Comparison of ENCODE assay signal across 8 cellular contexts in the genomic region with DNA sequence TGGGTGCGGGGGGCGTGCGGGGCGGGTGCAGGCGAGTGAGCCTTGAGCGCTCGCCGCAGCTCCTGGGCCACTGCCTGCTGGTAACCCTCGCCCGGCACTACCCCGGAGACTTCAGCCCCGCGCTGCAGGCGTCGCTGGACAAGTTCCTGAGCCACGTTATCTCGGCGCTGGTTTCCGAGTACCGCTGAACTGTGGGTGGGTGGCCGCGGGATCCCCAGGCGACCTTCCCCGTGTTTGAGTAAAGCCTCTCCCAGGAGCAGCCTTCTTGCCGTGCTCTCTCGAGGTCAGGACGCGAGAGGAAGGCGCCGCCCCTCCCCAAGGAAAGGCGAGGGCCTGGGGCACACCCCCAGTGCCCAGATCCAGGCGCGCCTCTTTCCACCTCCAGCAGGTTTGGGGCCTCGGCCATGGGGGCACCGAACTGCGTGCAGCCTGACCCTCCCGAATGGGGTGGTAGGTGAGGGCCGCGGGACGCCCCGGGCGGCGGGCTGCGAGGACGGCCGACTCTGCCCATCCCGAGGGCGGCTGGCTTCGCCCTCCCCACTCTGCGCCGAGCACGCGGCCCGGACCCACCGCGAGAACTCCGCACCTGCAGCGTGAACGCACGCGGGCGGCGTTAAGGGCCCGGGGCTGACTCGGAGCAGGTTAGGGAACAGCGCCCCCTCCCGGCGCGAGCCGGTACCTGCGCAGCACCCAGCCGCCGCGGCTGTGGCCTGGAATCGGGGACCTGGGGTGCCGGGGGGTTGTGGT. TPM values are rescaled to one million over a fixed set of nuclear protein-coding genes. Genes with fewer than 3 reads are reported as not detected.
DNase-seq lines count a peak whose midpoint lies in the region; ATAC-seq, FAIRE-seq and TF ChIP-seq lines count a peak whose summit lies in the region.

No MANE protein-coding gene starts in this region.

- intact Hi-C loops in CD8-positive, alpha-beta T cell (cut with DNase I, micrococcal nuclease), result loop anchor here (1.0 to 2.0 kb wide), 4 partner anchors 42 to 116 kb away; a partner anchor contains a TSS
- intact Hi-C loops in HepG2 (cut with micrococcal nuclease; ENCODE audit: unreplicated experiment), result loop anchor here (1.0 to 2.0 kb wide), 2 partner anchors 44 to 116 kb away; no protein-coding TSS in a partner anchor

- ATAC-seq in CD8-positive, alpha-beta T cell, result peak; percentile 89
- ATAC-seq in HG02588 (IDR thresholded peaks at IDR 0.05; ENCODE audit: unreplicated experiment), result peak; percentile 53
- peak; percentile 83 for ATAC-seq in HepG2
- ATAC-seq in GM21447 (IDR thresholded peaks at IDR 0.05; ENCODE audit: unreplicated experiment), result no peak

- H3K9me3 Mint-ChIP-seq in CD8-positive, alpha-beta T cell, result no peaks in the 10 kb centered on the region
- H3K9me3 Mint-ChIP-seq in activated CD4-positive, alpha-beta T cell treated with anti-CD3 and anti-CD28 coated beads, Interleukin-2, amount 10 ng/mL, durations not matched to agents 7 days and 5 days, result no peaks in the 10 kb centered on the region

- in situ Hi-C loops in HepG2 (cut with HindIII; ENCODE audit: extremely low pct_ligation_motif_present, low pct_unique_long_range_greater_than_20kb), result loop anchor here (5.0 kb wide), 1 partner anchor 74 kb away; no protein-coding TSS in a partner anchor

- TF ChIP-seq EP300 in HepG2 (IDR thresholded peaks at IDR 0.05; ENCODE audit: low read depth in 2 of 2, low read length in 2 of 2) (no peak), HepG2 (CRISPR knock-in tag; IDR thresholded peaks at IDR 0.05; ENCODE audit: borderline replicate concordance) (no peak; the same call in 1 of the 2 replicates)

- H3K4me1 ChIP-seq in CD8-positive, alpha-beta T cell (ENCODE audit: insufficient read depth, low read length), result peaks cover 20% of the 10 kb centered on the region
- peaks cover 23% of the 10 kb centered on the region for H3K4me1 ChIP-seq in HepG2 (ENCODE audit: insufficient read depth, low read length)

- H3K4me3 Mint-ChIP-seq in CD8-positive, alpha-beta T cell, result peak overlapping the region; percentile 63
- no peak overlapping the region for H3K4me3 Mint-ChIP-seq in activated CD4-positive, alpha-beta T cell treated with anti-CD3 and anti-CD28 coated beads, Interleukin-2, amount 10 ng/mL, durations not matched to agents 7 days and 5 days

- FAIRE-seq in HepG2 (lab: Jason Lieb, UNC), result no peak

- peak; percentile 96 for TF ChIP-seq CTCF in CD8-positive, alpha-beta T cell (IDR thresholded peaks at IDR 0.05)
- peak; percentile 94 for TF ChIP-seq CTCF in coronary artery (IDR thresholded peaks at IDR 0.05)
- TF ChIP-seq CTCF in HepG2 (CRISPR knock-in tag; IDR thresholded peaks at IDR 0.05), result peak; percentile 96

- no peaks in the 10 kb centered on the region for H3K79me2 ChIP-seq in HepG2 (ENCODE audit: insufficient read depth, low read length)

- H3K9me3 ChIP-seq in CD8-positive, alpha-beta T cell (ENCODE audit: low read length), result no peaks in the 10 kb centered on the region
- H3K9me3 ChIP-seq in HepG2 (ENCODE audit: low read length), result no peaks in the 10 kb centered on the region

- CTCF ChIA-PET in CD8-positive, alpha-beta T cell (lab: Charles Lee), result interaction anchor here (0.7 to 4.9 kb wide), 22 partner anchors 10 to 188 kb away, joined by 3 to 39 read pairs (median 4); no protein-coding TSS in a partner anchor
- CTCF ChIA-PET in activated CD4-positive, alpha-beta T cell treated with anti-CD3 and anti-CD28 coated beads, Interleukin-2, amount 10 ng/mL, durations not matched to agents 7 days and 5 days (lab: Charles Lee), result interaction anchor here (0.7 to 2.4 kb wide), 8 partner anchors 10 to 116 kb away, joined by 3 to 9 read pairs (median 5); a partner anchor contains a TSS
- CTCF ChIA-PET in HepG2 (lab: Yijun Ruan, JAX; ENCODE audit: low intra/inter-chr PET ratio, low total read pairs), result interaction anchor here (0.9 to 3.2 kb wide), 3 partner anchors 64 to 116 kb away, joined by 6 to 23 read pairs (median 17); no protein-coding TSS in a partner anchor

- no CpG with 5 or more reads among the region's 76 CpGs for WGBS in HepG2 (ENCODE audit: low lambda C conversion rate)

- peaks cover 6% of the 10 kb centered on the region for H3K36me3 Mint-ChIP-seq in CD8-positive, alpha-beta T cell
- peaks cover 2% of the 10 kb centered on the region for H3K36me3 Mint-ChIP-seq in activated CD4-positive, alpha-beta T cell treated with anti-CD3 and anti-CD28 coated beads, Interleukin-2, amount 10 ng/mL, durations not matched to agents 7 days and 5 days (ENCODE audit: low read depth)

- H3K9ac ChIP-seq in HepG2 (ENCODE audit: insufficient read depth, low read depth, low read length), result peak overlapping the region; percentile 43; the same call in 1 of the 2 replicates

- H3K4me1 Mint-ChIP-seq in CD8-positive, alpha-beta T cell (ENCODE audit: low read depth), result peaks cover 8% of the 10 kb centered on the region
- H3K4me1 Mint-ChIP-seq in activated CD4-positive, alpha-beta T cell treated with anti-CD3 and anti-CD28 coated beads, Interleukin-2, amount 10 ng/mL, durations not matched to agents 7 days and 5 days, result peaks cover 5% of the 10 kb centered on the region

- DNase-seq in CD8-positive, alpha-beta T cell, result peak; percentile 74 to 93 (median 80)
- DNase-seq in NCI-H524 (lab: John Stamatoyannopoulos, UW) (peak; percentile 79 to 83), coronary artery (ENCODE audit: low spot score) (peak; percentile 78), HepG2 (ENCODE audit: low spot score) (peak; percentile 76)
- DNase-seq in activated CD4-positive, alpha-beta T cell treated with anti-CD3 and anti-CD28 coated beads, Interleukin-2, amount 10 ng/mL, durations not matched to agents 7 days and 5 days, result peak; percentile 86
- DNase-seq in stimulated activated CD4-positive, alpha-beta T cell treated with anti-CD3 and anti-CD28 coated beads, Interleukin-4, amount 100 ng/mL, for 4 hours, result peak; percentile 77 to 83

- H3K36me3 ChIP-seq in CD8-positive, alpha-beta T cell (ENCODE audit: insufficient read depth, low read length), result no peaks in the 10 kb centered on the region
- no peaks in the 10 kb centered on the region for H3K36me3 ChIP-seq in HepG2 (replicated peaks in 1 of 2; ENCODE audit: control insufficient read depth in 1 of 2, insufficient read depth in 2 of 2, low read length in 2 of 2)

- peak overlapping the region; percentile 59 for H3K4me3 ChIP-seq in CD8-positive, alpha-beta T cell (ENCODE audit: low read depth, low read length)
- H3K4me3 ChIP-seq in coronary artery, result peak overlapping the region; percentile 63
- peak overlapping the region; percentile 35 to 73 (median 49); a peak in 5 of 6 replicates for H3K4me3 ChIP-seq in HepG2 (replicated peaks in 1 of 3; ENCODE audit: insufficient read depth in 1 of 3, low read depth in 2 of 3, low read length in 3 of 3)

- H3K27me3 ChIP-seq in CD8-positive, alpha-beta T cell (ENCODE audit: insufficient read depth, low read length), result peaks cover 14% of the 10 kb centered on the region
- peaks cover 0 to 11% of the 10 kb centered on the region in 2 experiments; a peak in 3 of 5 replicates for H3K27me3 ChIP-seq in HepG2 (ENCODE audit: control insufficient read depth in 1 of 2, insufficient read depth in 2 of 2, low read length in 2 of 2)

- H3K27ac ChIP-seq in CD8-positive, alpha-beta T cell (ENCODE audit: low read depth, low read length), result no peak overlapping the region
- H3K27ac ChIP-seq in coronary artery (no peak overlapping the region), HepG2 (ENCODE audit: extremely low read length, insufficient read depth, low read length) (peak overlapping the region; percentile 43)

- H3K27me3 Mint-ChIP-seq in CD8-positive, alpha-beta T cell (ENCODE audit: low read depth), result peaks cover 16% of the 10 kb centered on the region
- H3K27me3 Mint-ChIP-seq in activated CD4-positive, alpha-beta T cell treated with anti-CD3 and anti-CD28 coated beads, Interleukin-2, amount 10 ng/mL, durations not matched to agents 7 days and 5 days, result peaks cover 26% of the 10 kb centered on the region

- TF ChIP-seq POLR2A in HepG2 (IDR thresholded peaks at IDR 0.05; ENCODE audit: insufficient read depth in 1 of 2, low read depth in 2 of 2, low read length in 2 of 2), result peak in 1 of 2 experiments; percentile 79; a peak in 2 of 4 replicates

- H3K4me2 ChIP-seq in HepG2 (ENCODE audit: low read depth, low read length), result peak overlapping the region; percentile 82

- no TSS peak for BruUV-seq in HepG2 (replicated peaks; lab: Mats Ljungman, UMichigan)

- POLR2A ChIA-PET in CD8-positive, alpha-beta T cell (lab: Charles Lee), result interaction anchor here (0.6 to 1.5 kb wide), 2 partner anchors 74 to 115 kb away, joined by 3 to 6 read pairs; no protein-coding TSS in a partner anchor
- POLR2A ChIA-PET in activated CD4-positive, alpha-beta T cell treated with anti-CD3 and anti-CD28 coated beads, Interleukin-2, amount 10 ng/mL, durations not matched to agents 7 days and 5 days (lab: Charles Lee), result no interaction called here
- POLR2A ChIA-PET in HepG2 (lab: Yijun Ruan, JAX), result interaction anchor here (0.6 to 1.7 kb wide), 3 partner anchors 74 to 115 kb away, joined by 3 to 7 read pairs (median 5); no protein-coding TSS in a partner anchor

- H4K20me1 ChIP-seq in HepG2 (ENCODE audit: insufficient read depth, low read length), result 0 out of 2 replicates have a peak, but pooled peaks cover 4% of the 10 kb centered on the region

- no peak overlapping the region for H3K27ac Mint-ChIP-seq in CD8-positive, alpha-beta T cell
- H3K27ac Mint-ChIP-seq in activated CD4-positive, alpha-beta T cell treated with anti-CD3 and anti-CD28 coated beads, Interleukin-2, amount 10 ng/mL, durations not matched to agents 7 days and 5 days, result no peak overlapping the region

- peak; percentile 95 for TF ChIP-seq RAD21 in HepG2 (CRISPR knock-in tag; IDR thresholded peaks at IDR 0.05)

- no peak overlapping the region for H2AFZ ChIP-seq in HepG2 (ENCODE audit: low read length)

RNA-seq across cellular contexts. Expression of a gene that starts 0.8 kb away (rescaled TPM):
- not detected for total RNA-seq in CD8-positive, alpha-beta T cell
- total RNA-seq in activated CD4-positive, alpha-beta T cell treated with anti-CD3 and anti-CD28 coated beads, Interleukin-2, amount 10 ng/mL, durations not matched to agents 7 days and 5 days, result not detected
- total RNA-seq in HepG2 (2016; rRNA removed; fragmentation: Illumina TruSeq; extraction: Trizol), result 7.4 and 8.0 TPM in 2 replicates
- 7.9 and 8.5 TPM in 2 replicates for total RNA-seq in HepG2 (2016; cell fraction: cytosol; rRNA removed; fragmentation: Illumina TruSeq; extraction: Trizol; ENCODE audit: low read depth)
- 9.1 TPM in 2 replicates for total RNA-seq in HepG2 (2016; cell fraction: insoluble cytoplasmic fraction; rRNA removed; fragmentation: Illumina TruSeq; extraction: Trizol)
- total RNA-seq in HepG2 (2016; cell fraction: membrane; rRNA removed; fragmentation: Illumina TruSeq; extraction: Trizol), result 7.5 and 8.9 TPM in 2 replicates
- total RNA-seq in HepG2 (2016; cell fraction: nucleus; rRNA removed; fragmentation: Illumina TruSeq; extraction: Trizol), result 2.1 TPM in 2 replicates
- polyA plus RNA-seq in HepG2 (2011; rRNA removed), result 4.9 and 7.6 TPM in 2 replicates
- polyA plus RNA-seq in HepG2 (2011; cell fraction: cytosol; rRNA removed), result 7.7 and 17.3 TPM in 2 replicates
- 19.1 TPM in 2 replicates for polyA plus RNA-seq in HepG2 (2011; cell fraction: nucleus; rRNA removed)
- 5.0 and 5.6 TPM in 2 replicates for polyA plus RNA-seq in HepG2 (2012)
- 9.3 and 10.2 TPM in 2 replicates for polyA plus RNA-seq in HepG2 (2016; cell fraction: cytosol; fragmentation: Illumina TruSeq; extraction: Trizol; ENCODE audit: low read depth)
- 5.3 and 6.0 TPM in 2 replicates for polyA plus RNA-seq in HepG2 (2016; cell fraction: insoluble cytoplasmic fraction; fragmentation: Illumina TruSeq; extraction: Trizol; ENCODE audit: low read depth)
- polyA plus RNA-seq in HepG2 (2016; cell fraction: membrane; fragmentation: Illumina TruSeq; extraction: Trizol; ENCODE audit: low read depth), result 7.0 and 9.3 TPM in 2 replicates
- 6.8 and 8.4 TPM in 2 replicates for polyA plus RNA-seq in HepG2 (2016; cell fraction: nucleus; fragmentation: Illumina TruSeq; extraction: Trizol; ENCODE audit: insufficient read depth, low read depth)
- polyA minus RNA-seq in HepG2 (2011; rRNA and poly(A)+ RNA removed; ENCODE audit: low replicate concordance), result 2.2 TPM in 1 of 2 replicates, not detected in the other
- polyA minus RNA-seq in HepG2 (2011; cell fraction: cytosol; rRNA and poly(A)+ RNA removed), result 1.8 TPM in 2 replicates
- polyA minus RNA-seq in HepG2 (2011; cell fraction: nucleus; rRNA and poly(A)+ RNA removed), result 1.5 TPM in 1 of 2 replicates, not detected in the other

RNA-seq across cellular contexts. Expression of a gene that starts 4.6 kb away (rescaled TPM):
- under 1 TPM in 1 of 2 experiments, not detected in 1; 0.68 TPM for total RNA-seq in CD8-positive, alpha-beta T cell
- not detected for total RNA-seq in activated CD4-positive, alpha-beta T cell treated with anti-CD3 and anti-CD28 coated beads, Interleukin-2, amount 10 ng/mL, durations not matched to agents 7 days and 5 days
- total RNA-seq in HepG2 (2016; rRNA removed; fragmentation: Illumina TruSeq; extraction: Trizol), result 0.42 TPM in 1 of 2 replicates, not detected in the other
- total RNA-seq in HepG2 (2016; cell fraction: cytosol; rRNA removed; fragmentation: Illumina TruSeq; extraction: Trizol; ENCODE audit: low read depth), result 0.71 TPM in 1 of 2 replicates, not detected in the other
- 1.00 TPM in 1 of 2 replicates, not detected in the other for total RNA-seq in HepG2 (2016; cell fraction: insoluble cytoplasmic fraction; rRNA removed; fragmentation: Illumina TruSeq; extraction: Trizol)
- total RNA-seq in HepG2 (2016; cell fraction: membrane; rRNA removed; fragmentation: Illumina TruSeq; extraction: Trizol), result not detected in 2 replicates
- not detected in 2 replicates for total RNA-seq in HepG2 (2016; cell fraction: nucleus; rRNA removed; fragmentation: Illumina TruSeq; extraction: Trizol)
- 0.27 and 0.59 TPM in 2 replicates for polyA plus RNA-seq in HepG2 (2011; rRNA removed)
- polyA plus RNA-seq in HepG2 (2011; cell fraction: cytosol; rRNA removed), result 0.35 and 2.5 TPM in 2 replicates
- 0.82 and 0.88 TPM in 2 replicates for polyA plus RNA-seq in HepG2 (2011; cell fraction: nucleus; rRNA removed)
- 1.5 TPM in 1 of 2 replicates, not detected in the other for polyA plus RNA-seq in HepG2 (2012)
- polyA plus RNA-seq in HepG2 (2016; cell fraction: cytosol; fragmentation: Illumina TruSeq; extraction: Trizol; ENCODE audit: low read depth), result not detected in 2 replicates
- 2.2 TPM in 1 of 2 replicates, not detected in the other for polyA plus RNA-seq in HepG2 (2016; cell fraction: insoluble cytoplasmic fraction; fragmentation: Illumina TruSeq; extraction: Trizol; ENCODE audit: low read depth)
- 1.2 and 1.7 TPM in 2 replicates for polyA plus RNA-seq in HepG2 (2016; cell fraction: membrane; fragmentation: Illumina TruSeq; extraction: Trizol; ENCODE audit: low read depth)
- polyA plus RNA-seq in HepG2 (2016; cell fraction: nucleus; fragmentation: Illumina TruSeq; extraction: Trizol; ENCODE audit: insufficient read depth, low read depth), result not detected in 2 replicates
- polyA minus RNA-seq in HepG2 (2011; rRNA and poly(A)+ RNA removed; ENCODE audit: low replicate concordance), result 3.3 and 4.3 TPM in 2 replicates
- polyA minus RNA-seq in HepG2 (2011; cell fraction: cytosol; rRNA and poly(A)+ RNA removed), result 1.3 TPM in 1 of 2 replicates, not detected in the other
- polyA minus RNA-seq in HepG2 (2011; cell fraction: nucleus; rRNA and poly(A)+ RNA removed), result not detected in 2 replicates

RNA-seq across cellular contexts. Expression of a gene that starts 8.4 kb away (rescaled TPM):
- not detected for total RNA-seq in CD8-positive, alpha-beta T cell
- total RNA-seq in activated CD4-positive, alpha-beta T cell treated with anti-CD3 and anti-CD28 coated beads, Interleukin-2, amount 10 ng/mL, durations not matched to agents 7 days and 5 days, result under 1 TPM in 1 of 2 experiments, not detected in 1; 0.40 TPM
- total RNA-seq in HepG2 (2016; rRNA removed; fragmentation: Illumina TruSeq; extraction: Trizol), result not detected in 2 replicates
- not detected in 2 replicates for total RNA-seq in HepG2 (2016; cell fraction: cytosol; rRNA removed; fragmentation: Illumina TruSeq; extraction: Trizol; ENCODE audit: low read depth)
- total RNA-seq in HepG2 (2016; cell fraction: insoluble cytoplasmic fraction; rRNA removed; fragmentation: Illumina TruSeq; extraction: Trizol), result not detected in 2 replicates
- not detected in 2 replicates for total RNA-seq in HepG2 (2016; cell fraction: membrane; rRNA removed; fragmentation: Illumina TruSeq; extraction: Trizol)
- total RNA-seq in HepG2 (2016; cell fraction: nucleus; rRNA removed; fragmentation: Illumina TruSeq; extraction: Trizol), result not detected in 2 replicates
- not detected in 2 replicates for polyA plus RNA-seq in HepG2 (2011; rRNA removed)
- not detected in 2 replicates for polyA plus RNA-seq in HepG2 (2011; cell fraction: cytosol; rRNA removed)
- polyA plus RNA-seq in HepG2 (2011; cell fraction: nucleus; rRNA removed), result not detected in 2 replicates
- polyA plus RNA-seq in HepG2 (2012), result 0.91 TPM in 1 of 2 replicates, not detected in the other
- 0.54 and 0.83 TPM in 2 replicates for polyA plus RNA-seq in HepG2 (2016; cell fraction: cytosol; fragmentation: Illumina TruSeq; extraction: Trizol; ENCODE audit: low read depth)
- 1.5 TPM in 1 of 2 replicates, not detected in the other for polyA plus RNA-seq in HepG2 (2016; cell fraction: insoluble cytoplasmic fraction; fragmentation: Illumina TruSeq; extraction: Trizol; ENCODE audit: low read depth)
- not detected in 2 replicates for polyA plus RNA-seq in HepG2 (2016; cell fraction: membrane; fragmentation: Illumina TruSeq; extraction: Trizol; ENCODE audit: low read depth)
- polyA plus RNA-seq in HepG2 (2016; cell fraction: nucleus; fragmentation: Illumina TruSeq; extraction: Trizol; ENCODE audit: insufficient read depth, low read depth), result not detected in 2 replicates
- polyA minus RNA-seq in HepG2 (2011; rRNA and poly(A)+ RNA removed; ENCODE audit: low replicate concordance), result 3.3 and 4.4 TPM in 2 replicates
- polyA minus RNA-seq in HepG2 (2011; cell fraction: cytosol; rRNA and poly(A)+ RNA removed), result not detected in 2 replicates
- not detected in 2 replicates for polyA minus RNA-seq in HepG2 (2011; cell fraction: nucleus; rRNA and poly(A)+ RNA removed)

RNA-seq across cellular contexts. Expression of a gene that starts 15.3 kb away (rescaled TPM):
- not detected for total RNA-seq in CD8-positive, alpha-beta T cell
- total RNA-seq in activated CD4-positive, alpha-beta T cell treated with anti-CD3 and anti-CD28 coated beads, Interleukin-2, amount 10 ng/mL, durations not matched to agents 7 days and 5 days, result not detected
- total RNA-seq in HepG2 (2016; rRNA removed; fragmentation: Illumina TruSeq; extraction: Trizol), result not detected in 2 replicates
- total RNA-seq in HepG2 (2016; cell fraction: cytosol; rRNA removed; fragmentation: Illumina TruSeq; extraction: Trizol; ENCODE audit: low read depth), result not detected in 2 replicates
- not detected in 2 replicates for total RNA-seq in HepG2 (2016; cell fraction: insoluble cytoplasmic fraction; rRNA removed; fragmentation: Illumina TruSeq; extraction: Trizol)
- not detected in 2 replicates for total RNA-seq in HepG2 (2016; cell fraction: membrane; rRNA removed; fragmentation: Illumina TruSeq; extraction: Trizol)
- total RNA-seq in HepG2 (2016; cell fraction: nucleus; rRNA removed; fragmentation: Illumina TruSeq; extraction: Trizol), result not detected in 2 replicates
- polyA plus RNA-seq in HepG2 (2011; rRNA removed), result 0.69 TPM in 1 of 2 replicates, not detected in the other
- 0.27 and 0.33 TPM in 2 replicates for polyA plus RNA-seq in HepG2 (2011; cell fraction: cytosol; rRNA removed)
- polyA plus RNA-seq in HepG2 (2011; cell fraction: nucleus; rRNA removed), result 0.57 TPM in 1 of 2 replicates, not detected in the other
- polyA plus RNA-seq in HepG2 (2012), result 0.59 TPM in 1 of 2 replicates, not detected in the other
- not detected in 2 replicates for polyA plus RNA-seq in HepG2 (2016; cell fraction: cytosol; fragmentation: Illumina TruSeq; extraction: Trizol; ENCODE audit: low read depth)
- not detected in 2 replicates for polyA plus RNA-seq in HepG2 (2016; cell fraction: insoluble cytoplasmic fraction; fragmentation: Illumina TruSeq; extraction: Trizol; ENCODE audit: low read depth)
- not detected in 2 replicates for polyA plus RNA-seq in HepG2 (2016; cell fraction: membrane; fragmentation: Illumina TruSeq; extraction: Trizol; ENCODE audit: low read depth)
- not detected in 2 replicates for polyA plus RNA-seq in HepG2 (2016; cell fraction: nucleus; fragmentation: Illumina TruSeq; extraction: Trizol; ENCODE audit: insufficient read depth, low read depth)
- not detected in 2 replicates for polyA minus RNA-seq in HepG2 (2011; rRNA and poly(A)+ RNA removed; ENCODE audit: low replicate concordance)
- polyA minus RNA-seq in HepG2 (2011; cell fraction: cytosol; rRNA and poly(A)+ RNA removed), result not detected in 2 replicates
- not detected in 2 replicates for polyA minus RNA-seq in HepG2 (2011; cell fraction: nucleus; rRNA and poly(A)+ RNA removed)

RNA-seq across cellular contexts. Expression of a gene that starts 28.6 kb away (rescaled TPM):
- total RNA-seq in CD8-positive, alpha-beta T cell, result not detected
- total RNA-seq in activated CD4-positive, alpha-beta T cell treated with anti-CD3 and anti-CD28 coated beads, Interleukin-2, amount 10 ng/mL, durations not matched to agents 7 days and 5 days, result not detected
- not detected in 2 replicates for total RNA-seq in HepG2 (2016; rRNA removed; fragmentation: Illumina TruSeq; extraction: Trizol)
- not detected in 2 replicates for total RNA-seq in HepG2 (2016; cell fraction: cytosol; rRNA removed; fragmentation: Illumina TruSeq; extraction: Trizol; ENCODE audit: low read depth)
- total RNA-seq in HepG2 (2016; cell fraction: insoluble cytoplasmic fraction; rRNA removed; fragmentation: Illumina TruSeq; extraction: Trizol), result not detected in 2 replicates
- total RNA-seq in HepG2 (2016; cell fraction: membrane; rRNA removed; fragmentation: Illumina TruSeq; extraction: Trizol), result not detected in 2 replicates
- not detected in 2 replicates for total RNA-seq in HepG2 (2016; cell fraction: nucleus; rRNA removed; fragmentation: Illumina TruSeq; extraction: Trizol)
- 0.21 and 0.27 TPM in 2 replicates for polyA plus RNA-seq in HepG2 (2011; rRNA removed)
- polyA plus RNA-seq in HepG2 (2011; cell fraction: cytosol; rRNA removed), result 0.11 and 0.31 TPM in 2 replicates
- 0.23 and 0.26 TPM in 2 replicates for polyA plus RNA-seq in HepG2 (2011; cell fraction: nucleus; rRNA removed)
- not detected in 2 replicates for polyA plus RNA-seq in HepG2 (2012)
- not detected in 2 replicates for polyA plus RNA-seq in HepG2 (2016; cell fraction: cytosol; fragmentation: Illumina TruSeq; extraction: Trizol; ENCODE audit: low read depth)
- polyA plus RNA-seq in HepG2 (2016; cell fraction: insoluble cytoplasmic fraction; fragmentation: Illumina TruSeq; extraction: Trizol; ENCODE audit: low read depth), result not detected in 2 replicates
- polyA plus RNA-seq in HepG2 (2016; cell fraction: membrane; fragmentation: Illumina TruSeq; extraction: Trizol; ENCODE audit: low read depth), result not detected in 2 replicates
- not detected in 2 replicates for polyA plus RNA-seq in HepG2 (2016; cell fraction: nucleus; fragmentation: Illumina TruSeq; extraction: Trizol; ENCODE audit: insufficient read depth, low read depth)
- polyA minus RNA-seq in HepG2 (2011; rRNA and poly(A)+ RNA removed; ENCODE audit: low replicate concordance), result 2.8 and 3.2 TPM in 2 replicates
- not detected in 2 replicates for polyA minus RNA-seq in HepG2 (2011; cell fraction: cytosol; rRNA and poly(A)+ RNA removed)
- polyA minus RNA-seq in HepG2 (2011; cell fraction: nucleus; rRNA and poly(A)+ RNA removed), result 1.0 TPM in 1 of 2 replicates, not detected in the other
